Comparison of ENCODE assay signal across 9 cellular contexts in the genomic region with DNA sequence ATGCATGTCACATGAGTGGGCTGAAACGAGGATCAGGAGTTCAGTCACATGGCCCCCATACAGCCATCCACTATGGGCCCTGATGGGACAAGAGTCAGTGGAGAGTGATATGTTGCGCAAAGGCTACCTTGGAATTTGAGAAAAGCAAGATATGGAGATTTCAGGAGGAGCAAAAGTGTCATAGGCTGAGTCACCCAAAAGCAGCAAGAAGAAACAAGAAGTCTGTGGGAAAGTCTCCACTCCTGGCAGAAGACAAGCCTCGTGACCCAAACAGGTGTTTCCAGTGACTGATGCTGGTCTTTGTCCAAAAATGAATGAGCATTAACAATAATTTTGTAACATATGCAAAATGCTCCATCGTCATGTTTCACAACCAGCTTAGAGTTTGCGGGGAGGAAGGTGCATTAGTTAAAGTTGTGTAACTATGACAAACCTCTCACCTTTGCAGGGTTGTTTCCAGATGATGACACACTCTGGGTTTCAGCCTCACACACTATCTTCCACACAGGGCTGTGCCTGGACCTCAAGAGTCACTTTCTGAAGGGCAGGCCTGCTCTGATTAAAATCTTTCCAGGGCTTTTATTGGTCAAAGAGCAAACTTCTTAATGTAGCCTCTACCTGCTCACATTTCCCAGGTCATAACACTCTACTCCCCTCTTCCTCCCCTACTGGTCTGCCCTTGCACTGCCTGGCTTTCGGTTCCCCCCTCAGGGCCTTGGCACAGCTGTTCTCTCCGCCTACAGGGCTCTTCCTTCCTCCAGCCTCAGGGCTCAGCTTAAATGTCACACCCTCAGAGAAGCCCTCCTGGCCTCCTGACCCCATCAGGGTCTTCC. TPM values are rescaled to one million over a fixed set of nuclear protein-coding genes. Genes with fewer than 3 reads are reported as not detected.
DNase-seq lines count a peak whose midpoint lies in the region; ATAC-seq and TF ChIP-seq lines count a peak whose summit lies in the region.
"Had no signal": no experiment of that assay in that cellular context is flagged by ENCODE, and none has a peak within 500 bp of the region (broad histone marks: within the 10 kb centered on the region; RNA-seq: fewer than 3 reads in every experiment).

No MANE protein-coding gene starts in this region.

- peak; percentile 67 for DNase-seq in GM13977 (ENCODE audit: low spot score)
- peak; percentile 26 to 82 for DNase-seq in HL-60 (ENCODE audit: low read depth in 1 of 2, low spot score in 1 of 2)
- DNase-seq in renal cortical epithelial cell (ENCODE audit: low read depth) = peak; percentile 43
- DNase-seq in NCI-H526 treated with DMSO at 0.1 percent for 48 hours (lab: John Stamatoyannopoulos, UW) = no peak
- DNase-seq in superior temporal gyrus (ENCODE audit: extremely low spot score) = no peak
- no peak for DNase-seq in NCI-H1092 (lab: John Stamatoyannopoulos, UW)

- H3K27ac ChIP-seq in HL-60 (replicated peaks) = no peak overlapping the region

- peaks cover 8% of the 10 kb centered on the region for H3K27me3 Mint-ChIP-seq in activated T-helper 17 cell treated with anti-CD3 and anti-CD28 coated beads, Interleukin-2, amount 50 U/mL, for 72 hours

- in situ Hi-C loops in GM13977 (cut with MboI; ENCODE audit: low pct_unique_long_range_greater_than_20kb, low sequenced_read_pairs, unreplicated experiment) = no loop called here

- H3K9me3 Mint-ChIP-seq in activated T-helper 17 cell treated with anti-CD3 and anti-CD28 coated beads, Interleukin-2, amount 50 U/mL, for 72 hours = no peaks in the 10 kb centered on the region
- H3K9me3 Mint-ChIP-seq: nephron had no signal

- no peaks in the 10 kb centered on the region for H3K27me3 ChIP-seq in HL-60 (ENCODE audit: insufficient read depth, poor library complexity, severe bottlenecking)

- no peak overlapping the region for H3K4me3 ChIP-seq in HL-60 (replicated peaks; ENCODE audit: insufficient read depth, low read length)

- peak overlapping the region; percentile 27 for H3K4me3 Mint-ChIP-seq in activated T-helper 17 cell treated with anti-CD3 and anti-CD28 coated beads, Interleukin-2, amount 50 U/mL, for 72 hours
- H3K4me3 Mint-ChIP-seq: nephron had no signal

- peak; percentile 81 for ATAC-seq in GM21515 (IDR thresholded peaks at IDR 0.05; ENCODE audit: unreplicated experiment)
- ATAC-seq in activated T-helper 17 cell treated with anti-CD3 and anti-CD28 coated beads, Interleukin-2, amount 50 U/mL, for 72 hours (replicated peaks) = peak; percentile 98

- H3K4me1 Mint-ChIP-seq in activated T-helper 17 cell treated with anti-CD3 and anti-CD28 coated beads, Interleukin-2, amount 50 U/mL, for 72 hours = peaks cover 8% of the 10 kb centered on the region

- H3K36me3 Mint-ChIP-seq in activated T-helper 17 cell treated with anti-CD3 and anti-CD28 coated beads, Interleukin-2, amount 50 U/mL, for 72 hours (ENCODE audit: low read depth) = no peaks in the 10 kb centered on the region

- H3K27ac Mint-ChIP-seq in activated T-helper 17 cell treated with anti-CD3 and anti-CD28 coated beads, Interleukin-2, amount 50 U/mL, for 72 hours = peak overlapping the region; percentile 71
- H3K27ac Mint-ChIP-seq: nephron had no signal

- TF ChIP-seq CTCF in GM13977 (IDR thresholded peaks at IDR 0.05; ENCODE audit: extremely low read depth, insufficient read depth, missing control alignments) (peak; percentile 29), HL-60 (IDR thresholded peaks at IDR 0.05; ENCODE audit: insufficient read depth, low read length) (no peak)

RNA-seq across cellular contexts. Expression of gene DNASE1L3, which starts 3.9 kb away (rescaled TPM):
- total RNA-seq in activated T-helper 17 cell treated with anti-CD3 and anti-CD28 coated beads, Interleukin-2, amount 50 U/mL, for 72 hours = not detected
- total RNA-seq in renal cortical epithelial cell = not detected in 2 replicates

RNA-seq across cellular contexts. Expression of gene ABHD6, which starts 22.9 kb away (rescaled TPM):
- 1 to 10 TPM; 1.8 to 4.9 TPM for total RNA-seq in activated T-helper 17 cell treated with anti-CD3 and anti-CD28 coated beads, Interleukin-2, amount 50 U/mL, for 72 hours
- total RNA-seq in renal cortical epithelial cell = 5.2 and 8.8 TPM in 2 replicates

Comparison
In these comparisons a context has a peak if more than half of its experiments do, and no peak if none do; other contexts are left out.
1. DNase-seq: peak in GM13977 (single experiment), HL-60 (2 of 2) and renal cortical epithelial cell (single experiment); none in NCI-H526 treated with DMSO at 0.1 percent for 48 hours (single experiment), superior temporal gyrus (single experiment) and NCI-H1092 (single experiment).